In the genomic region with DNA sequence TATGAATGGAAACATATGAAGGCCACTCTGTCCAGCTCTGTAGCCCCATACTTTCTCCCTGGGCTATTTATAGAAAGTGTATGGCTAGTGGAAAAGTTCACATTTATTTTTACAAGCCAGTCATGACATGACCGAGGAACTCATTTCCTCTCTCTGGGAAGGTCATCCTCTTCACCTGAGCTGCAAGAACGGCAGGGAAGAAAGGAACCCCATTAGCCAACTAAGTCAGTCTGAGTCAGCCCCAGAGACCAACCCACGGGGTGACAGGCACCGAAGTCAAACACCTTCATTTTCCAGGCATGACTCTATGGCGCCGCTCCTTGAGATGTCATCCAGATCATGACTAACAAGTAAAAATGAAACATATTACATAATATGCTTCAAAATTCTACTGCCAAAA, we compare ENCODE assay signal across 11 cellular contexts. TPM values are rescaled to one million over a fixed set of nuclear protein-coding genes. Genes with fewer than 3 reads are reported as not detected.
DNase-seq lines count a peak whose midpoint lies in the region; ATAC-seq and TF ChIP-seq lines count a peak whose summit lies in the region.
"Had no signal": no experiment of that assay in that cellular context is flagged by ENCODE, and none has a peak within 500 bp of the region (broad histone marks: within the 10 kb centered on the region; RNA-seq: fewer than 3 reads in every experiment).

No MANE protein-coding gene starts in this region.

- TF ChIP-seq CTCF in PC-3 (conservative IDR thresholded peaks at IDR 0.05; ENCODE audit: low read depth, low read length) (peak; percentile 37; the same call in 1 of the 2 replicates), esophagus muscularis mucosa (IDR thresholded peaks at IDR 0.05) (no peak)

- H3F3A ChIP-seq in PC-3 (ENCODE audit: low read length, unreplicated experiment), result no peaks in the 10 kb centered on the region

- 34% methylated on average over 6 of the region's 6 CpGs for WGBS in esophagus muscularis mucosa

- CTCF ChIA-PET in activated CD4-positive, alpha-beta memory T cell treated with anti-CD3 and anti-CD28 coated beads for 36 hours (lab: Charles Lee), result interaction anchor here (0.7 kb wide), 1 partner anchor 130 kb away, joined by 3 read pairs; no protein-coding TSS in a partner anchor
- CTCF ChIA-PET in activated CD4-positive, alpha-beta memory T cell treated with anti-CD3 and anti-CD28 coated beads, Interleukin-2, amount 10 ng/mL, durations not matched to agents 7 days and 5 days (lab: Charles Lee), result interaction anchor here (1.2 kb wide), 1 partner anchor 9 kb away, joined by 3 read pairs; no protein-coding TSS in a partner anchor
- CTCF ChIA-PET in PC-3 (lab: Charles Lee), result no interaction called here

- peaks cover 45% of the 10 kb centered on the region for H3K27me3 Mint-ChIP-seq in activated CD4-positive, alpha-beta memory T cell treated with anti-CD3 and anti-CD28 coated beads for 36 hours
- peaks cover 69% of the 10 kb centered on the region for H3K27me3 Mint-ChIP-seq in activated CD4-positive, alpha-beta memory T cell treated with anti-CD3 and anti-CD28 coated beads, Interleukin-2, amount 10 ng/mL, durations not matched to agents 7 days and 5 days

- no TSS peak for BruUV-seq in PC-3 (replicated peaks; lab: Mats Ljungman, UMichigan)

- no peaks in the 10 kb centered on the region for H3K9me2 ChIP-seq in PC-3 (replicated peaks; ENCODE audit: low read length)

- H3K36me3 Mint-ChIP-seq in activated CD4-positive, alpha-beta memory T cell treated with anti-CD3 and anti-CD28 coated beads for 36 hours, result no peaks in the 10 kb centered on the region
- no peaks in the 10 kb centered on the region for H3K36me3 Mint-ChIP-seq in activated CD4-positive, alpha-beta memory T cell treated with anti-CD3 and anti-CD28 coated beads, Interleukin-2, amount 10 ng/mL, durations not matched to agents 7 days and 5 days (ENCODE audit: low read depth)

- H3K36me3 ChIP-seq in PC-3 (ENCODE audit: low read depth, low read length) (no peaks in the 10 kb centered on the region), esophagus muscularis mucosa (no peaks in the 10 kb centered on the region)

- H3K27ac ChIP-seq in PC-3 (ENCODE audit: low read length) (peak overlapping the region; percentile 38), esophagus muscularis mucosa (replicated peaks in 1 of 4) (no peak overlapping the region)
- H3K27ac ChIP-seq: SK-N-MC had no signal

- no peaks in the 10 kb centered on the region for H3K79me2 ChIP-seq in PC-3 (ENCODE audit: low read length)

- POLR2A ChIA-PET in activated CD4-positive, alpha-beta memory T cell treated with anti-CD3 and anti-CD28 coated beads for 36 hours (lab: Charles Lee), result no interaction called here
- POLR2A ChIA-PET in activated CD4-positive, alpha-beta memory T cell treated with anti-CD3 and anti-CD28 coated beads, Interleukin-2, amount 10 ng/mL, durations not matched to agents 7 days and 5 days (lab: Charles Lee), result no interaction called here
- POLR2A ChIA-PET in PC-3 (lab: Charles Lee; ENCODE audit: unreplicated experiment), result no interaction called here

- no peak for TF ChIP-seq POLR2A in esophagus muscularis mucosa (IDR thresholded peaks at IDR 0.05; ENCODE audit: low read depth)

- H2AFZ ChIP-seq in PC-3 (ENCODE audit: low read length), result no peak overlapping the region

- peak; percentile 90 for ATAC-seq in PC-3
- no peak for ATAC-seq in GM19395 (IDR thresholded peaks at IDR 0.05; ENCODE audit: unreplicated experiment)

- no peak overlapping the region for H3K4me3 Mint-ChIP-seq in activated CD4-positive, alpha-beta memory T cell treated with anti-CD3 and anti-CD28 coated beads for 36 hours
- no peak overlapping the region for H3K4me3 Mint-ChIP-seq in activated CD4-positive, alpha-beta memory T cell treated with anti-CD3 and anti-CD28 coated beads, Interleukin-2, amount 10 ng/mL, durations not matched to agents 7 days and 5 days

- H3K27ac Mint-ChIP-seq in activated CD4-positive, alpha-beta memory T cell treated with anti-CD3 and anti-CD28 coated beads for 36 hours, result no peak overlapping the region
- H3K27ac Mint-ChIP-seq in activated CD4-positive, alpha-beta memory T cell treated with anti-CD3 and anti-CD28 coated beads, Interleukin-2, amount 10 ng/mL, durations not matched to agents 7 days and 5 days, result no peak overlapping the region

- H4K20me1 ChIP-seq in PC-3 (ENCODE audit: low read length), result no peaks in the 10 kb centered on the region

- H3K4me1 Mint-ChIP-seq in activated CD4-positive, alpha-beta memory T cell treated with anti-CD3 and anti-CD28 coated beads for 36 hours (ENCODE audit: low read depth), result peaks cover 5% of the 10 kb centered on the region
- peaks cover 12% of the 10 kb centered on the region for H3K4me1 Mint-ChIP-seq in activated CD4-positive, alpha-beta memory T cell treated with anti-CD3 and anti-CD28 coated beads, Interleukin-2, amount 10 ng/mL, durations not matched to agents 7 days and 5 days

- H3K9me3 ChIP-seq in PC-3 (ENCODE audit: low read length) (no peaks in the 10 kb centered on the region), esophagus muscularis mucosa (no peaks in the 10 kb centered on the region)

- no peak overlapping the region for H3K4me3 ChIP-seq in PC-3 (ENCODE audit: low read length)
- no peak overlapping the region for H3K4me3 ChIP-seq in esophagus muscularis mucosa
- H3K4me3 ChIP-seq: SK-N-MC had no signal

- H3K9ac ChIP-seq in PC-3 (ENCODE audit: low read length), result no peak overlapping the region

- peak; percentile 68 for DNase-seq in activated CD4-positive, alpha-beta memory T cell treated with anti-CD3 and anti-CD28 coated beads for 36 hours
- no peak for DNase-seq in activated CD4-positive, alpha-beta memory T cell treated with anti-CD3 and anti-CD28 coated beads, Interleukin-2, amount 10 ng/mL, durations not matched to agents 7 days and 5 days
- peak; percentile 88 for DNase-seq in PC-3
- DNase-seq in esophagus muscularis mucosa (ENCODE audit: extremely low spot score), result peak; percentile 39
- DNase-seq in stimulated activated CD4-positive, alpha-beta T cell treated with anti-CD3 and anti-CD28 coated beads, Interleukin-2, amount 100 ng/mL, for 24 hours, result peak; percentile 42 to 44
- DNase-seq in DMS153 (lab: John Stamatoyannopoulos, UW), result no peak
- no peak for DNase-seq in dedifferentiated amniotic fluid mesenchymal stem cell (ENCODE audit: extremely low spot score)
- DNase-seq: activated CD8-positive, alpha-beta memory T cell treated with anti-CD3 and anti-CD28 coated beads, Interleukin-2, amount 50 U/mL, for 4 hours; cortex of kidney had no signal

- intact Hi-C loops in activated CD4-positive, alpha-beta memory T cell treated with anti-CD3 and anti-CD28 coated beads for 36 hours (cut with micrococcal nuclease), result no loop called here
- intact Hi-C loops in PC-3 (cut with micrococcal nuclease), result no loop called here
- intact Hi-C loops in esophagus muscularis mucosa (cut with DNase I), result no loop called here

- no peaks in the 10 kb centered on the region for H3K27me3 ChIP-seq in PC-3 (ENCODE audit: low read length)
- peaks cover 0 to 43% (median 20%) of the 10 kb centered on the region in 4 donors for H3K27me3 ChIP-seq in esophagus muscularis mucosa

- TF ChIP-seq EP300 in esophagus muscularis mucosa (IDR thresholded peaks at IDR 0.05), result no peak

- H3K4me1 ChIP-seq in PC-3 (ENCODE audit: insufficient read depth, low read length) (peaks cover 22% of the 10 kb centered on the region), esophagus muscularis mucosa (peaks cover 7 to 12% (median 8%) of the 10 kb centered on the region in 4 donors)

- 0 out of 2 replicates have a peak overlapping the region, but pooled peaks have one; percentile 14 for H3K4me2 ChIP-seq in PC-3 (ENCODE audit: low read length)

- H3K9me3 Mint-ChIP-seq in activated CD4-positive, alpha-beta memory T cell treated with anti-CD3 and anti-CD28 coated beads for 36 hours, result no peaks in the 10 kb centered on the region
- no peaks in the 10 kb centered on the region for H3K9me3 Mint-ChIP-seq in activated CD4-positive, alpha-beta memory T cell treated with anti-CD3 and anti-CD28 coated beads, Interleukin-2, amount 10 ng/mL, durations not matched to agents 7 days and 5 days

RNA-seq across cellular contexts. Expression of a gene that starts 4.8 kb away (rescaled TPM):
- not detected for total RNA-seq in activated CD4-positive, alpha-beta memory T cell treated with anti-CD3 and anti-CD28 coated beads for 36 hours
- total RNA-seq in activated CD4-positive, alpha-beta memory T cell treated with anti-CD3 and anti-CD28 coated beads, Interleukin-2, amount 10 ng/mL, durations not matched to agents 7 days and 5 days, result not detected
- total RNA-seq in PC-3 (2014; rRNA removed) (0.12 TPM in 1 of 2 replicates, not detected in the other), esophagus muscularis mucosa (not detected)

RNA-seq across cellular contexts. Expression of a gene that starts 42.7 kb away (rescaled TPM):
- 100 to 1,000 TPM; 178 to 182 TPM for total RNA-seq in activated CD4-positive, alpha-beta memory T cell treated with anti-CD3 and anti-CD28 coated beads for 36 hours
- 100 to 1,000 TPM; 106 to 120 TPM for total RNA-seq in activated CD4-positive, alpha-beta memory T cell treated with anti-CD3 and anti-CD28 coated beads, Interleukin-2, amount 10 ng/mL, durations not matched to agents 7 days and 5 days
- total RNA-seq in PC-3 (2014; rRNA removed) (55.6 and 81.1 TPM in 2 replicates), esophagus muscularis mucosa (10 to 100 TPM; 35.7 to 58.6 (median 45.2) TPM)

Comparison
In these comparisons a context has a peak if more than half of its experiments do, and no peak if none do; other contexts are left out.
1. DNase-seq: peak in activated CD4-positive, alpha-beta memory T cell treated with anti-CD3 and anti-CD28 coated beads for 36 hours (single experiment), PC-3 (single experiment), esophagus muscularis mucosa (single experiment) and stimulated activated CD4-positive, alpha-beta T cell treated with anti-CD3 and anti-CD28 coated beads, Interleukin-2, amount 100 ng/mL, for 24 hours (2 of 2); none in activated CD4-positive, alpha-beta memory T cell treated with anti-CD3 and anti-CD28 coated beads, Interleukin-2, amount 10 ng/mL, durations not matched to agents 7 days and 5 days (single experiment), DMS153 (single experiment) and dedifferentiated amniotic fluid mesenchymal stem cell (single experiment).